In genomic region chr3:24963762-24964625, GRCh38 we compare ENCODE assay signal across 2 cellular contexts.
TF ChIP-seq lines count a peak whose summit lies in the region.

No MANE protein-coding gene starts in this region.

TF ChIP-seq in WTC11, 78 proteins besides CTCF, POLR2A, EP300 and RAD21 (continued from another document):
- TF ChIP-seq E2F1 (CRISPR knock-in tag; IDR thresholded peaks at IDR 0.05) (no peak), ZNF671 (CRISPR knock-in tag; IDR thresholded peaks at IDR 0.05) (no peak), ZNF121 (CRISPR knock-in tag; IDR thresholded peaks at IDR 0.05) (no peak), JUN (CRISPR knock-in tag; IDR thresholded peaks at IDR 0.05) (no peak), ZMAT4 (CRISPR knock-in tag; IDR thresholded peaks at IDR 0.05) (no peak), GABPB1 (CRISPR knock-in tag; IDR thresholded peaks at IDR 0.05) (no peak), STAT6 (CRISPR knock-in tag; conservative IDR thresholded peaks at IDR 0.05; ENCODE audit: low read depth) (no peak), TCF7 (CRISPR knock-in tag; IDR thresholded peaks at IDR 0.05; ENCODE audit: low read depth) (no peak), HMGXB4 (CRISPR knock-in tag; IDR thresholded peaks at IDR 0.05) (no peak), GTF2I (CRISPR knock-in tag; conservative IDR thresholded peaks at IDR 0.05) (no peak), ZNF317 (CRISPR knock-in tag; IDR thresholded peaks at IDR 0.05; ENCODE audit: borderline replicate concordance, low read depth) (no peak), AR (CRISPR knock-in tag; IDR thresholded peaks at IDR 0.05) (no peak), FOXP1 (CRISPR knock-in tag; IDR thresholded peaks at IDR 0.05; ENCODE audit: borderline replicate concordance) (no peak)

TF ChIP-seq in liver, 16 proteins besides CTCF, POLR2A, EP300 and RAD21 (continued from another document):
- TF ChIP-seq REST (IDR thresholded peaks at IDR 0.05) (no peak), HNF4G (IDR thresholded peaks at IDR 0.05) (no peak), RXRA (IDR thresholded peaks at IDR 0.05) (no peak), JUND (IDR thresholded peaks at IDR 0.05) (no peak), ZBTB33 (IDR thresholded peaks at IDR 0.05) (no peak)
